ENCODE assay signal across 10 cellular contexts in genomic region chr7:127751062-127751722, GRCh38.
A peak's percentile ranks its signal among the peaks of the same experiment; 100 is the strongest.
DNase-seq lines count a peak whose midpoint lies in the region; ATAC-seq and TF ChIP-seq lines count a peak whose summit lies in the region.
"Had no signal": no experiment of that assay in that cellular context is flagged by ENCODE, and none has a peak within 500 bp of the region (broad histone marks: within the 10 kb centered on the region; RNA-seq: fewer than 3 reads in every experiment).

No MANE protein-coding gene starts in this region.

- H3K4me1 ChIP-seq in naive thymus-derived CD4-positive, alpha-beta T cell (ENCODE audit: control insufficient read depth in 2 of 2, insufficient read depth in 2 of 2, low read length in 2 of 2): peaks cover 0 to 6% of the 10 kb centered on the region in 2 donors
- peaks cover 0 to 4% of the 10 kb centered on the region in 2 experiments for H3K4me1 ChIP-seq in trophoblast cell (ENCODE audit: control insufficient read depth in 1 of 2, insufficient read depth in 2 of 2, low read length in 2 of 2)

- H3K9me3 ChIP-seq in MG63 (no peaks in the 10 kb centered on the region), trophoblast cell (ENCODE audit: insufficient read depth, low read depth, low read length) (peaks cover 2% of the 10 kb centered on the region)
- no peaks in the 10 kb centered on the region for H3K9me3 ChIP-seq in naive thymus-derived CD4-positive, alpha-beta T cell (ENCODE audit: control insufficient read depth in 2 of 3, low read length in 3 of 3)

- DNase-seq in Daoy (ENCODE audit: low read depth) (peak; percentile 45), MG63 (peak; percentile 40), astrocyte of the cerebellum (ENCODE audit: low read depth) (peak; percentile 98), trophoblast cell (no peak)
- DNase-seq in naive thymus-derived CD4-positive, alpha-beta T cell: no peak
- DNase-seq in central memory CD4-positive, alpha-beta T cell: no peak
- DNase-seq: amygdala; stimulated activated CD4-positive, alpha-beta T cell treated with anti-CD3 and anti-CD28 coated beads, Interleukin-2, amount 100 ng/mL, for 24 hours had no signal

- H3K14ac ChIP-seq in trophoblast cell (ENCODE audit: low read length): no peak overlapping the region

- CTCF ChIA-PET in naive thymus-derived CD4-positive, alpha-beta T cell (lab: Charles Lee): no interaction called here

- ATAC-seq in naive thymus-derived CD4-positive, alpha-beta T cell: peak; percentile 37
- ATAC-seq in HG03460 (IDR thresholded peaks at IDR 0.05; ENCODE audit: unreplicated experiment): no peak

- no peak overlapping the region for H2BK12ac ChIP-seq in trophoblast cell (ENCODE audit: low read length)

- H4K8ac ChIP-seq in trophoblast cell (ENCODE audit: low read depth, low read length): no peak overlapping the region

- H3K27ac Mint-ChIP-seq in naive thymus-derived CD4-positive, alpha-beta T cell: peak overlapping the region in 1 of 9 donors; percentile 3

- no peak overlapping the region for H4K12ac ChIP-seq in trophoblast cell (ENCODE audit: low read depth, low read length)

- intact Hi-C loops in naive thymus-derived CD4-positive, alpha-beta T cell (cut with micrococcal nuclease): no loop called here

- POLR2A ChIA-PET in naive thymus-derived CD4-positive, alpha-beta T cell (lab: Charles Lee): no interaction called here

- no peaks in the 10 kb centered on the region; the same call in 1 of the 2 replicates for H3K36me3 ChIP-seq in MG63
- H3K36me3 ChIP-seq in naive thymus-derived CD4-positive, alpha-beta T cell (ENCODE audit: control insufficient read depth in 2 of 3, insufficient read depth in 3 of 3, low read length in 3 of 3): no peaks in the 10 kb centered on the region
- peaks cover 3 to 8% of the 10 kb centered on the region in 2 experiments for H3K36me3 ChIP-seq in trophoblast cell (ENCODE audit: control insufficient read depth in 1 of 2, insufficient read depth in 2 of 2, low read length in 2 of 2)

- H3K4me1 Mint-ChIP-seq in naive thymus-derived CD4-positive, alpha-beta T cell: peaks cover 17 to 77% (median 66%) of the 10 kb centered on the region in 7 donors

- peaks cover 7 to 43% (median 30%) of the 10 kb centered on the region in 5 donors for H3K36me3 Mint-ChIP-seq in naive thymus-derived CD4-positive, alpha-beta T cell

- H4K91ac ChIP-seq in trophoblast cell (ENCODE audit: low read depth, low read length): no peak overlapping the region

- in situ Hi-C loops in astrocyte of the cerebellum (cut with HindIII; ENCODE audit: low sequenced_read_pairs): no loop called here

- H3K23ac ChIP-seq in trophoblast cell (ENCODE audit: low read length): no peak overlapping the region

- H2BK120ac ChIP-seq in trophoblast cell (ENCODE audit: insufficient read depth, low read length, poor library complexity): no peak overlapping the region

- no peaks in the 10 kb centered on the region for H3K27me3 ChIP-seq in MG63
- no peaks in the 10 kb centered on the region for H3K27me3 ChIP-seq in naive thymus-derived CD4-positive, alpha-beta T cell (ENCODE audit: control insufficient read depth in 2 of 2, insufficient read depth in 2 of 2, low read length in 2 of 2)
- H3K27me3 ChIP-seq in trophoblast cell (ENCODE audit: insufficient read depth, low read length): no peaks in the 10 kb centered on the region

- no peak overlapping the region for H3K4me2 ChIP-seq in trophoblast cell (ENCODE audit: low read length)
- H3K4me2 ChIP-seq: KMS-11 had no signal

- no peaks in the 10 kb centered on the region for H3K9me3 Mint-ChIP-seq in naive thymus-derived CD4-positive, alpha-beta T cell

- H3K4me3 ChIP-seq in MG63: no peak overlapping the region
- no peak overlapping the region for H3K4me3 ChIP-seq in astrocyte of the cerebellum (ENCODE audit: low read depth, low read length)
- H3K4me3 ChIP-seq in naive thymus-derived CD4-positive, alpha-beta T cell (ENCODE audit: low read length): no peak overlapping the region
- H3K4me3 ChIP-seq in trophoblast cell (ENCODE audit: low read depth, low read length): no peak overlapping the region

- H2BK5ac ChIP-seq in trophoblast cell (ENCODE audit: low read depth, low read length, poor library complexity): no peak overlapping the region

- no CpG with 5 or more reads among the region's 6 CpGs for WGBS in trophoblast cell (ENCODE audit: extremely low coverage, insufficient coverage, insufficient read length)

- no peaks in the 10 kb centered on the region for H3K79me1 ChIP-seq in trophoblast cell (ENCODE audit: low read length)

- H3K18ac ChIP-seq in trophoblast cell (ENCODE audit: low read length): no peak overlapping the region

- no peak overlapping the region for H3K4ac ChIP-seq in trophoblast cell (ENCODE audit: low read depth, low read length)

- H3K9ac ChIP-seq in trophoblast cell (ENCODE audit: low read length): no peak overlapping the region
- H3K9ac ChIP-seq: KMS-11 had no signal

- peaks cover 5% of the 10 kb centered on the region for H3K79me2 ChIP-seq in trophoblast cell (ENCODE audit: control insufficient read depth, insufficient read depth, low read length, poor library complexity)

- H2AFZ ChIP-seq in trophoblast cell (ENCODE audit: insufficient read depth, low read length, poor library complexity): no peak overlapping the region

- no peak for TF ChIP-seq CTCF in astrocyte of the cerebellum (IDR thresholded peaks at IDR 0.05; ENCODE audit: low read depth, low read length, missing control alignments)

- H3K4me3 Mint-ChIP-seq in naive thymus-derived CD4-positive, alpha-beta T cell: no peak overlapping the region

- no peaks in the 10 kb centered on the region for H3K27me3 Mint-ChIP-seq in naive thymus-derived CD4-positive, alpha-beta T cell

- H2AK5ac ChIP-seq in trophoblast cell (ENCODE audit: low read length): no peak overlapping the region

- H3K27ac ChIP-seq in naive thymus-derived CD4-positive, alpha-beta T cell (ENCODE audit: low read depth, low read length): no peak overlapping the region
- no peak overlapping the region for H3K27ac ChIP-seq in trophoblast cell (ENCODE audit: low read depth, low read length)
- H3K27ac ChIP-seq: KMS-11 had no signal

Comparison
In these comparisons a context has a peak if more than half of its experiments do, and no peak if none do; other contexts are left out.
1. DNase-seq: peak in Daoy (single experiment), MG63 (single experiment) and astrocyte of the cerebellum (single experiment); none in naive thymus-derived CD4-positive, alpha-beta T cell (0 of 9), central memory CD4-positive, alpha-beta T cell (single experiment) and trophoblast cell (0 of 2).